20 cellular contexts compared by ENCODE assay signal in genomic region chr13:39253774-39254173, GRCh38.
DNase-seq lines count a peak whose midpoint lies in the region; ATAC-seq and TF ChIP-seq lines count a peak whose summit lies in the region.
"Had no signal": no experiment of that assay in that cellular context is flagged by ENCODE, and none has a peak within 500 bp of the region (broad histone marks: within the 10 kb centered on the region; RNA-seq: fewer than 3 reads in every experiment).

No MANE protein-coding gene starts in this region.

- no peak overlapping the region for H3K4me3 ChIP-seq in SJCRH30
- H3K4me3 ChIP-seq in fibroblast of lung (replicated peaks in 1 of 4; ENCODE audit: control extremely low read depth in 1 of 4, insufficient read depth in 1 of 4, low read depth in 3 of 4, low read length in 4 of 4), result no peak overlapping the region
- H3K4me3 ChIP-seq: cardiac muscle cell, psoas muscle, spleen, stomach had no signal

- H3K36me3 ChIP-seq in SJCRH30, result no peaks in the 10 kb centered on the region
- no peaks in the 10 kb centered on the region for H3K36me3 ChIP-seq in fibroblast of lung (ENCODE audit: control insufficient read depth, insufficient read depth, low read length)
- H3K36me3 ChIP-seq: cardiac muscle cell, spleen, stomach had no signal

- no peak for ATAC-seq in HG03457 (IDR thresholded peaks at IDR 0.05; ENCODE audit: unreplicated experiment)

- H3K27me3 ChIP-seq in SJCRH30, result no peaks in the 10 kb centered on the region
- H3K27me3 ChIP-seq in fibroblast of lung (ENCODE audit: control insufficient read depth, insufficient read depth, low read length), result no peaks in the 10 kb centered on the region
- H3K27me3 ChIP-seq: cardiac muscle cell, spleen, stomach had no signal

- H3K27ac ChIP-seq in SJCRH30 (peak overlapping the region; percentile 41), fibroblast of lung (ENCODE audit: insufficient read depth, low read length) (no peak overlapping the region)
- H3K27ac ChIP-seq: cardiac muscle cell, epithelial cell of prostate, HL-60, psoas muscle, spleen, stomach had no signal

- no peak overlapping the region for H2AFZ ChIP-seq in fibroblast of lung (ENCODE audit: low read length)

- DNase-seq in ELR (ENCODE audit: low read depth), result peak; percentile 24
- DNase-seq in SJCRH30, result peak; percentile 89 to 90
- peak; percentile 16 to 65 for DNase-seq in fibroblast of lung (ENCODE audit: low read depth in 2 of 2)
- peak; percentile 9 for DNase-seq in non-pigmented ciliary epithelial cell (ENCODE audit: low read depth)
- DNase-seq in mucosa of gallbladder (ENCODE audit: low spot score), result no peak
- DNase-seq in activated CD8-positive, alpha-beta memory T cell treated with anti-CD3 and anti-CD28 coated beads for 24 hours, result no peak
- DNase-seq in AML-193 (lab: John Stamatoyannopoulos, UW), result no peak
- DNase-seq: activated CD4-positive, alpha-beta T cell treated with anti-CD3 and anti-CD28 coated beads, Interleukin-2, amount 10 ng/mL, durations not matched to agents 24 days and 14 days; activated CD8-positive, alpha-beta memory T cell treated with anti-CD3 and anti-CD28 coated beads, Interleukin-2, amount 50 U/mL, for 4 hours; Caco-2; MM.1S; psoas muscle; spleen; stimulated activated CD4-positive, alpha-beta T cell treated with anti-CD3 and anti-CD28 coated beads, Interleukin-4, amount 100 ng/mL, for 4 hours; stomach; T-helper 1 cell had no signal

- peaks cover 21% of the 10 kb centered on the region for H3K4me1 ChIP-seq in SJCRH30
- H3K4me1 ChIP-seq in fibroblast of lung (ENCODE audit: control insufficient read depth, extremely low read depth, insufficient read depth, low read length), result no peaks in the 10 kb centered on the region
- H3K4me1 ChIP-seq: Caco-2, psoas muscle, stomach had no signal

- no peak for TF ChIP-seq CTCF in fibroblast of lung (conservative IDR thresholded peaks at IDR 0.05 in 1 of 2, IDR thresholded peaks at IDR 0.05 in 1 of 2; ENCODE audit: low read depth in 1 of 2, low read length in 2 of 2)

- no peak overlapping the region for H3K9ac ChIP-seq in fibroblast of lung (ENCODE audit: insufficient read depth, low read length)

- H3K79me2 ChIP-seq in fibroblast of lung (ENCODE audit: control insufficient read depth, insufficient read depth, low read length), result no peaks in the 10 kb centered on the region

- H3K4me2 ChIP-seq in fibroblast of lung (ENCODE audit: extremely low read depth, insufficient read depth, low read length), result no peak overlapping the region

- H3K9me3 ChIP-seq in SJCRH30 (replicated peaks) (no peaks in the 10 kb centered on the region), fibroblast of lung (ENCODE audit: control insufficient read depth, insufficient read depth, low read depth, low read length) (no peaks in the 10 kb centered on the region)
- H3K9me3 ChIP-seq: Caco-2, psoas muscle, spleen, stomach had no signal

- no peaks in the 10 kb centered on the region for H4K20me1 ChIP-seq in fibroblast of lung (ENCODE audit: control insufficient read depth, extremely low read depth, insufficient read depth, low read length)

Comparison
In these comparisons a context has a peak if more than half of its experiments do, and no peak if none do; other contexts are left out.
1. DNase-seq: peak in ELR (single experiment), SJCRH30 (2 of 2), fibroblast of lung (2 of 2) and non-pigmented ciliary epithelial cell (single experiment); none in mucosa of gallbladder (single experiment), activated CD8-positive, alpha-beta memory T cell treated with anti-CD3 and anti-CD28 coated beads for 24 hours (single experiment) and AML-193 (0 of 2).